Comparison of ENCODE assay signal across 30 cellular contexts in genomic region chr17:62895256-62895649, GRCh38.
DNase-seq lines count a peak whose midpoint lies in the region; ATAC-seq and FAIRE-seq lines count a peak whose summit lies in the region.
"Had no signal": no experiment of that assay in that cellular context is flagged by ENCODE, and none has a peak within 500 bp of the region (broad histone marks: within the 10 kb centered on the region; RNA-seq: fewer than 3 reads in every experiment).

No MANE protein-coding gene starts in this region.

- DNase-seq in HTR-8/SVneo (ENCODE audit: insufficient read length, low spot score) (no peak), caudate nucleus (lab: John Stamatoyannopoulos, UW) (no peak), substantia nigra (lab: John Stamatoyannopoulos, UW) (no peak), NCI-H1694 treated with DMSO at 0.1 percent for 48 hours (lab: John Stamatoyannopoulos, UW) (no peak), NCI-H2107 (lab: John Stamatoyannopoulos, UW) (no peak), mucosa of gallbladder (ENCODE audit: low spot score) (no peak)
- no peak for DNase-seq in naive thymus-derived CD4-positive, alpha-beta T cell
- DNase-seq: activated CD4-positive, alpha-beta memory T cell treated with anti-CD3 and anti-CD28 coated beads for 36 hours; activated CD4-positive, alpha-beta T cell treated with anti-CD3 and anti-CD28 coated beads for 1 hour; activated CD8-positive, alpha-beta memory T cell treated with anti-CD3 and anti-CD28 coated beads, Interleukin-2, amount 50 U/mL, for 48 hours; activated naive CD4-positive, alpha-beta T cell treated with anti-CD3 and anti-CD28 coated beads for 36 hours; effector CD4-positive, alpha-beta T cell; KG1; MG63; NCI-H1105; NCI-H2029; NCI-H226; NCI-H526 treated with DMSO at 0.1 percent for 48 hours; pancreas; SHP77; stimulated activated CD4-positive, alpha-beta T cell treated with anti-CD3 and anti-CD28 coated beads, Interleukin-2, amount 100 ng/mL, for 24 hours; stimulated activated naive CD8-positive, alpha-beta T cell treated with anti-CD3 and anti-CD28 coated beads, Interleukin-15, amount 100 ng/mL, for 72 hours had no signal

- POLR2A ChIA-PET in naive thymus-derived CD4-positive, alpha-beta T cell (lab: Charles Lee) = interaction anchor here (0.9 kb wide), 1 partner anchor 70 kb away, joined by 3 read pairs; no protein-coding TSS in a partner anchor

- intact Hi-C loops in naive thymus-derived CD4-positive, alpha-beta T cell (cut with micrococcal nuclease) = no loop called here

- H3K4me3 ChIP-seq in naive thymus-derived CD4-positive, alpha-beta T cell (ENCODE audit: low read length) = no peak overlapping the region
- H3K4me3 ChIP-seq: adrenal gland, body of pancreas, MG63, pancreas, PC-9, right atrium auricular region had no signal

- CTCF ChIA-PET in naive thymus-derived CD4-positive, alpha-beta T cell (lab: Charles Lee) = no interaction called here

- no peaks in the 10 kb centered on the region for H3K9me3 ChIP-seq in naive thymus-derived CD4-positive, alpha-beta T cell (ENCODE audit: control insufficient read depth in 2 of 3, low read length in 3 of 3)
- H3K9me3 ChIP-seq: adrenal gland, body of pancreas, MG63, pancreas, right atrium auricular region had no signal

- H3K27ac ChIP-seq in caudate nucleus (ENCODE audit: low read depth, low read length) = peak overlapping the region; percentile 30
- H3K27ac ChIP-seq in naive thymus-derived CD4-positive, alpha-beta T cell (ENCODE audit: low read depth, low read length) = no peak overlapping the region
- H3K27ac ChIP-seq in substantia nigra (ENCODE audit: low read depth, low read length, poor library complexity, severe bottlenecking) = peak overlapping the region; percentile 27
- H3K27ac ChIP-seq: PC-9, right atrium auricular region had no signal

- H3K36me3 ChIP-seq in naive thymus-derived CD4-positive, alpha-beta T cell (ENCODE audit: control insufficient read depth in 2 of 3, insufficient read depth in 3 of 3, low read length in 3 of 3) = no peaks in the 10 kb centered on the region
- H3K36me3 ChIP-seq: adrenal gland, MG63, pancreas, right atrium auricular region had no signal

- no peaks in the 10 kb centered on the region for H3K36me3 Mint-ChIP-seq in naive thymus-derived CD4-positive, alpha-beta T cell
- H3K36me3 Mint-ChIP-seq: activated CD4-positive, alpha-beta memory T cell treated with anti-CD3 and anti-CD28 coated beads for 36 hours; natural killer cell treated with Interleukin-12 subunit alpha and Interleukin-12 subunit beta and Interleukin-15 and Interleukin-18, amount 100 ng/mL, for 72 hours had no signal

- H3K4me3 Mint-ChIP-seq in naive thymus-derived CD4-positive, alpha-beta T cell = no peak overlapping the region
- H3K4me3 Mint-ChIP-seq: activated CD4-positive, alpha-beta memory T cell treated with anti-CD3 and anti-CD28 coated beads for 36 hours; activated naive CD4-positive, alpha-beta T cell treated with anti-CD3 and anti-CD28 coated beads for 36 hours; activated T-helper 1 cell treated with anti-CD3 and anti-CD28 coated beads, Interleukin-12 subunit alpha, Interleukin-12 subunit beta, Interleukin-2, Interleukin-4 antibody, amounts not matched to agents 30 ng/mL and 10 ng/mL and 1 ng/mL, durations not matched to agents 14 hours and 24 hours and 36 hours; natural killer cell treated with Interleukin-12 subunit alpha and Interleukin-12 subunit beta and Interleukin-15 and Interleukin-18, amount 100 ng/mL, for 72 hours; stimulated activated naive CD8-positive, alpha-beta T cell treated with anti-CD3 and anti-CD28 coated beads, Interleukin-15, amount 100 ng/mL, for 72 hours had no signal

- H3K9me3 Mint-ChIP-seq in naive thymus-derived CD4-positive, alpha-beta T cell = no peaks in the 10 kb centered on the region
- H3K9me3 Mint-ChIP-seq: activated CD4-positive, alpha-beta memory T cell treated with anti-CD3 and anti-CD28 coated beads for 36 hours; activated naive CD4-positive, alpha-beta T cell treated with anti-CD3 and anti-CD28 coated beads for 36 hours; activated T-helper 1 cell treated with anti-CD3 and anti-CD28 coated beads, Interleukin-12 subunit alpha, Interleukin-12 subunit beta, Interleukin-2, Interleukin-4 antibody, amounts not matched to agents 30 ng/mL and 10 ng/mL and 1 ng/mL, durations not matched to agents 14 hours and 24 hours and 36 hours; natural killer cell treated with Interleukin-12 subunit alpha and Interleukin-12 subunit beta and Interleukin-15 and Interleukin-18, amount 100 ng/mL, for 72 hours; stimulated activated naive CD8-positive, alpha-beta T cell treated with anti-CD3 and anti-CD28 coated beads, Interleukin-15, amount 100 ng/mL, for 72 hours had no signal

- no peaks in the 10 kb centered on the region for H3K4me1 ChIP-seq in naive thymus-derived CD4-positive, alpha-beta T cell (ENCODE audit: control insufficient read depth in 2 of 2, insufficient read depth in 2 of 2, low read length in 2 of 2)
- H3K4me1 ChIP-seq: body of pancreas, pancreas had no signal

- FAIRE-seq in HTR-8/SVneo (lab: Jason Lieb, UNC) = peak; percentile 64
- FAIRE-seq: GM12891, H54, pancreas had no signal

- peak; percentile 6 for ATAC-seq in naive thymus-derived CD4-positive, alpha-beta T cell
- ATAC-seq: body of pancreas; natural killer cell treated with Interleukin-12 subunit alpha and Interleukin-12 subunit beta and Interleukin-15 and Interleukin-18, amount 100 ng/mL, for 72 hours; stimulated activated naive CD8-positive, alpha-beta T cell treated with anti-CD3 and anti-CD28 coated beads, Interleukin-15, amount 100 ng/mL, for 72 hours had no signal

- H3K27ac Mint-ChIP-seq in naive thymus-derived CD4-positive, alpha-beta T cell = no peak overlapping the region
- H3K27ac Mint-ChIP-seq: activated CD4-positive, alpha-beta memory T cell treated with anti-CD3 and anti-CD28 coated beads for 36 hours; activated naive CD4-positive, alpha-beta T cell treated with anti-CD3 and anti-CD28 coated beads for 36 hours; activated T-helper 1 cell treated with anti-CD3 and anti-CD28 coated beads, Interleukin-12 subunit alpha, Interleukin-12 subunit beta, Interleukin-2, Interleukin-4 antibody, amounts not matched to agents 30 ng/mL and 10 ng/mL and 1 ng/mL, durations not matched to agents 14 hours and 24 hours and 36 hours; natural killer cell treated with Interleukin-12 subunit alpha and Interleukin-12 subunit beta and Interleukin-15 and Interleukin-18, amount 100 ng/mL, for 72 hours; stimulated activated naive CD8-positive, alpha-beta T cell treated with anti-CD3 and anti-CD28 coated beads, Interleukin-15, amount 100 ng/mL, for 72 hours had no signal

- peaks cover 0 to 8% (median 0%) of the 10 kb centered on the region in 5 donors for H3K27me3 Mint-ChIP-seq in naive thymus-derived CD4-positive, alpha-beta T cell
- H3K27me3 Mint-ChIP-seq: stimulated activated naive CD8-positive, alpha-beta T cell treated with anti-CD3 and anti-CD28 coated beads, Interleukin-15, amount 100 ng/mL, for 72 hours had no signal

- peaks cover 0 to 12% (median 8%) of the 10 kb centered on the region in 7 donors for H3K4me1 Mint-ChIP-seq in naive thymus-derived CD4-positive, alpha-beta T cell

- no peaks in the 10 kb centered on the region for H3K27me3 ChIP-seq in naive thymus-derived CD4-positive, alpha-beta T cell (ENCODE audit: control insufficient read depth in 2 of 2, insufficient read depth in 2 of 2, low read length in 2 of 2)
- H3K27me3 ChIP-seq: adrenal gland, body of pancreas, MG63, pancreas, right atrium auricular region had no signal
